In genomic region chr12:68358532-68359485, GRCh38 we compare ENCODE assay signal across 8 cellular contexts. TPM values are rescaled to one million over a fixed set of nuclear protein-coding genes. Genes with fewer than 3 reads are reported as not detected.
DNase-seq lines count a peak whose midpoint lies in the region; ATAC-seq and TF ChIP-seq lines count a peak whose summit lies in the region.

No MANE protein-coding gene starts in this region.

- H3K27me3 ChIP-seq in mucosa of stomach (ENCODE audit: control insufficient read depth, insufficient read depth, low read length) (no peaks in the 10 kb centered on the region), subcutaneous abdominal adipose tissue (ENCODE audit: control insufficient read depth in 5 of 5, insufficient read depth in 4 of 5, low read length in 5 of 5) (no peaks in the 10 kb centered on the region)

- no peaks in the 10 kb centered on the region for H3K27me3 Mint-ChIP-seq in CD14-positive monocyte (ENCODE audit: low read depth in 3 of 3)
- no peaks in the 10 kb centered on the region for H3K27me3 Mint-ChIP-seq in activated CD4-positive, alpha-beta memory T cell treated with anti-CD3 and anti-CD28 coated beads, Interleukin-2, amount 10 ng/mL, durations not matched to agents 7 days and 5 days

- H3K27ac Mint-ChIP-seq in CD14-positive monocyte, result peak overlapping the region; percentile 98 to 100 (median 99)
- H3K27ac Mint-ChIP-seq in activated CD4-positive, alpha-beta memory T cell treated with anti-CD3 and anti-CD28 coated beads, Interleukin-2, amount 10 ng/mL, durations not matched to agents 7 days and 5 days, result no peak overlapping the region

- peaks cover 6% of the 10 kb centered on the region for H3K4me1 ChIP-seq in mucosa of stomach (ENCODE audit: control insufficient read depth, insufficient read depth, low read length)
- H3K4me1 ChIP-seq in subcutaneous abdominal adipose tissue (ENCODE audit: control insufficient read depth in 5 of 5, insufficient read depth in 5 of 5, low read length in 5 of 5), result peaks cover 0 to 14% (median 12%) of the 10 kb centered on the region in 5 donors

- CTCF ChIA-PET in activated CD4-positive, alpha-beta memory T cell treated with anti-CD3 and anti-CD28 coated beads, Interleukin-2, amount 10 ng/mL, durations not matched to agents 7 days and 5 days (lab: Charles Lee), result interaction anchor here (0.5 to 3.5 kb wide), 26 partner anchors 8 to 373 kb away, joined by 3 to 15 read pairs (median 4); no protein-coding TSS in a partner anchor

- POLR2A ChIA-PET in activated CD4-positive, alpha-beta memory T cell treated with anti-CD3 and anti-CD28 coated beads, Interleukin-2, amount 10 ng/mL, durations not matched to agents 7 days and 5 days (lab: Charles Lee), result interaction anchor here (0.8 to 9.4 kb wide), 10 partner anchors 15 to 450 kb away, joined by 3 to 132 read pairs (median 4); partner anchors contain the start of genes MDM2 and RAP1B

- H3K4me1 Mint-ChIP-seq in CD14-positive monocyte, result peaks cover 50% of the 10 kb centered on the region
- peaks cover 29% of the 10 kb centered on the region for H3K4me1 Mint-ChIP-seq in activated CD4-positive, alpha-beta memory T cell treated with anti-CD3 and anti-CD28 coated beads, Interleukin-2, amount 10 ng/mL, durations not matched to agents 7 days and 5 days

- H3K36me3 ChIP-seq in mucosa of stomach (ENCODE audit: control insufficient read depth, insufficient read depth, low read length) (no peaks in the 10 kb centered on the region), subcutaneous abdominal adipose tissue (ENCODE audit: control insufficient read depth in 5 of 5, insufficient read depth in 5 of 5, low read length in 5 of 5) (no peaks in the 10 kb centered on the region)

- intact Hi-C loops in CD14-positive monocyte (cut with micrococcal nuclease), result loop anchor here in 1 of 2 donors (2.0 to 10.0 kb wide), 2 partner anchors 86 to 252 kb away; partner anchors contain the start of gene RAP1B

- H3K9me3 ChIP-seq in mucosa of stomach (ENCODE audit: control insufficient read depth, low read length) (no peaks in the 10 kb centered on the region), subcutaneous abdominal adipose tissue (ENCODE audit: control insufficient read depth in 5 of 5, low read length in 5 of 5) (no peaks in the 10 kb centered on the region)

- H3K4me3 Mint-ChIP-seq in CD14-positive monocyte, result peak overlapping the region; percentile 7 to 61
- H3K4me3 Mint-ChIP-seq in activated CD4-positive, alpha-beta memory T cell treated with anti-CD3 and anti-CD28 coated beads, Interleukin-2, amount 10 ng/mL, durations not matched to agents 7 days and 5 days, result no peak overlapping the region

- no peak for DNase-seq in CD14-positive monocyte (ENCODE audit: low spot score)
- peak; percentile 76 for DNase-seq in NCI-H460 (ENCODE audit: extremely low read depth, low read depth)
- DNase-seq in activated CD4-positive, alpha-beta memory T cell treated with anti-CD3 and anti-CD28 coated beads, Interleukin-2, amount 10 ng/mL, durations not matched to agents 7 days and 5 days, result peak; percentile 73
- peak; percentile 51 for DNase-seq in epidermal melanocyte (ENCODE audit: insufficient read length, low spot score)

- H3K9me3 Mint-ChIP-seq in CD14-positive monocyte, result no peaks in the 10 kb centered on the region
- no peaks in the 10 kb centered on the region for H3K9me3 Mint-ChIP-seq in activated CD4-positive, alpha-beta memory T cell treated with anti-CD3 and anti-CD28 coated beads, Interleukin-2, amount 10 ng/mL, durations not matched to agents 7 days and 5 days

- H3K36me3 Mint-ChIP-seq in CD14-positive monocyte, result no peaks in the 10 kb centered on the region
- no peaks in the 10 kb centered on the region for H3K36me3 Mint-ChIP-seq in activated CD4-positive, alpha-beta memory T cell treated with anti-CD3 and anti-CD28 coated beads, Interleukin-2, amount 10 ng/mL, durations not matched to agents 7 days and 5 days (ENCODE audit: low read depth)

- H3K4me3 ChIP-seq in mucosa of stomach (ENCODE audit: low read length), result no peak overlapping the region
- peak overlapping the region in 1 of 5 donors; percentile 19 for H3K4me3 ChIP-seq in subcutaneous abdominal adipose tissue (ENCODE audit: low read depth in 1 of 5, low read length in 5 of 5)

- H3K9ac ChIP-seq in mucosa of stomach (ENCODE audit: low read length) (peak overlapping the region; percentile 27), subcutaneous abdominal adipose tissue (ENCODE audit: low read length in 5 of 5) (peak overlapping the region in 2 of 5 donors; percentile 19 to 41)

- peak; percentile 63 for TF ChIP-seq CTCF in CD14-positive monocyte (IDR thresholded peaks at IDR 0.05)

- ATAC-seq in GM18870 (IDR thresholded peaks at IDR 0.05; ENCODE audit: unreplicated experiment) (peak; percentile 83), HG03097 (IDR thresholded peaks at IDR 0.05; ENCODE audit: low FRiP score, unreplicated experiment) (peak; percentile 53)

- H3K27ac ChIP-seq in subcutaneous abdominal adipose tissue (ENCODE audit: low read depth, low read length), result peak overlapping the region; percentile 72

RNA-seq across cellular contexts. Expression of gene MDM1, which starts 26.6 kb away (rescaled TPM):
- 10 to 100 TPM in 1 of 2 donors, 1 to 10 TPM in 1; 6.7 to 10.9 TPM for polyA plus RNA-seq in CD14-positive monocyte
- 15.0 and 16.9 TPM in 2 replicates for total RNA-seq in NCI-H460 (2014; rRNA removed; shearing (Covaris generic))
- 28.5 and 66.5 TPM in 2 replicates for polyA plus RNA-seq in NCI-H460 (2014; cell fraction: nucleus; rRNA removed)
- total RNA-seq in activated CD4-positive, alpha-beta memory T cell treated with anti-CD3 and anti-CD28 coated beads, Interleukin-2, amount 10 ng/mL, durations not matched to agents 7 days and 5 days, result 10 to 100 TPM; 21.8 to 24.4 TPM
